In the genomic region with DNA sequence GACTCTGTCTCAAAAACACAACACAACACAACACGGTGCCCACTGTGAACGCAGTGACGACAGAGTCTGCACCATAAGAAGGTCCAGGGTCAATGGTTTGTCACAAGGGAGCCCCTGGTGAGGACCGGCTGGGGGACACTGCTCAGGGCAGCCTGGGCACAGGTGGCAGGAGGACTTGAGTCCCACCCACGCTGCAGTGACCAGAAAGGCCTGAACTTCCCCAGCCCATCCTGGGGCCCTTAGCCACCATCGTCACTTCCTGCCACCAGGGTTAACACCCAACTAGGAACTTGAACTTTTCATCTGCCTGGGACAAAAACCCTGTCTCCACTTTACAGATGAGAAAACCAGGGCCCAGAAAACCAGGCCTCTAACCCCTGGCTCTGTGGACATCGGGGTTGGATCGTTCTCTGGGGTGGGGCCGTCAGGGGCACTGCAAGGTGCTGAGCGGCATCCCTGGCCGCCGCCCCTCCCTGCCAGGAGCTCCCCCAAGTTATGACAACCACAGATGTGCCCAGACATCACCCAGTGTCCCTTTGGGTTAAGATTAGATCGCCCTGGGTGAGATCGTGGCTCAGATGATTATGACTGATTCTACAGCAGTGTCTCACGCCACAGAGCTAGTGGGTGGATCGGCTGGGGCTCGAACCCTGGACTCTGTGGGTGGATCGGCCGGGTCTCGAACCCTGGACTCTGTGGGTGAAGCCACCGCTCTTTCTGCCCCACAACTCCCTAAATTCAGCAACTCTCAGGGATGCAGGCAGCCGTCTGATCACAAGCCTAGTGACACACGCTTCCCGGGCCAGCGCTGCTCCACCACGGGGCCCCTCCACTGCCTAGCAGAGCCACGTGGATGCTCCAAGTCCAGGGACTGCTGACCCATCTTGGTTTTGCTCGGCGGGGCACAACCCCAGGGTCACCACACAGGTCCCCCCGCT, we compare ENCODE assay signal across 1 cellular context.
TF ChIP-seq lines count a peak whose summit lies in the region.

No MANE protein-coding gene starts in this region.

TF ChIP-seq in SK-N-SH treated with all-trans-retinoic acid at 6 μM for 48 hours, 23 proteins besides CTCF, POLR2A, EP300 and RAD21 (continued from another document):
- TF ChIP-seq, protein P1, sequence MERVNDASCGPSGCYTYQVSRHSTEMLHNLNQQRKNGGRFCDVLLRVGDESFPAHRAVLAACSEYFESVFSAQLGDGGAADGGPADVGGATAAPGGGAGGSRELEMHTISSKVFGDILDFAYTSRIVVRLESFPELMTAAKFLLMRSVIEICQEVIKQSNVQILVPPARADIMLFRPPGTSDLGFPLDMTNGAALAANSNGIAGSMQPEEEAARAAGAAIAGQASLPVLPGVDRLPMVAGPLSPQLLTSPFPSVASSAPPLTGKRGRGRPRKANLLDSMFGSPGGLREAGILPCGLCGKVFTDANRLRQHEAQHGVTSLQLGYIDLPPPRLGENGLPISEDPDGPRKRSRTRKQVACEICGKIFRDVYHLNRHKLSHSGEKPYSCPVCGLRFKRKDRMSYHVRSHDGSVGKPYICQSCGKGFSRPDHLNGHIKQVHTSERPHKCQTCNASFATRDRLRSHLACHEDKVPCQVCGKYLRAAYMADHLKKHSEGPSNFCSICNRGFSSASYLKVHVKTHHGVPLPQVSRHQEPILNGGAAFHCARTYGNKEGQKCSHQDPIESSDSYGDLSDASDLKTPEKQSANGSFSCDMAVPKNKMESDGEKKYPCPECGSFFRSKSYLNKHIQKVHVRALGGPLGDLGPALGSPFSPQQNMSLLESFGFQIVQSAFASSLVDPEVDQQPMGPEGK (CRISPR knock-in tag; IDR thresholded peaks at IDR 0.05; ENCODE audit: borderline replicate concordance), result no peak
- TF ChIP-seq, protein P2, sequence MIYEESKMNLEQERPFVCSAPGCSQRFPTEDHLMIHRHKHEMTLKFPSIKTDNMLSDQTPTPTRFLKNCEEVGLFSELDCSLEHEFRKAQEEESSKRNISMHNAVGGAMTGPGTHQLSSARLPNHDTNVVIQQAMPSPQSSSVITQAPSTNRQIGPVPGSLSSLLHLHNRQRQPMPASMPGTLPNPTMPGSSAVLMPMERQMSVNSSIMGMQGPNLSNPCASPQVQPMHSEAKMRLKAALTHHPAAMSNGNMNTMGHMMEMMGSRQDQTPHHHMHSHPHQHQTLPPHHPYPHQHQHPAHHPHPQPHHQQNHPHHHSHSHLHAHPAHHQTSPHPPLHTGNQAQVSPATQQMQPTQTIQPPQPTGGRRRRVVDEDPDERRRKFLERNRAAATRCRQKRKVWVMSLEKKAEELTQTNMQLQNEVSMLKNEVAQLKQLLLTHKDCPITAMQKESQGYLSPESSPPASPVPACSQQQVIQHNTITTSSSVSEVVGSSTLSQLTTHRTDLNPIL (CRISPR knock-in tag; IDR thresholded peaks at IDR 0.05; ENCODE audit: low read depth), result no peak
- TF ChIP-seq TOX (CRISPR knock-in tag; IDR thresholded peaks at IDR 0.05; ENCODE audit: borderline replicate concordance) (no peak), BACH2 (CRISPR knock-in tag; IDR thresholded peaks at IDR 0.05; ENCODE audit: borderline replicate concordance) (no peak)
